9 cellular contexts compared by ENCODE assay signal in the genomic region with DNA sequence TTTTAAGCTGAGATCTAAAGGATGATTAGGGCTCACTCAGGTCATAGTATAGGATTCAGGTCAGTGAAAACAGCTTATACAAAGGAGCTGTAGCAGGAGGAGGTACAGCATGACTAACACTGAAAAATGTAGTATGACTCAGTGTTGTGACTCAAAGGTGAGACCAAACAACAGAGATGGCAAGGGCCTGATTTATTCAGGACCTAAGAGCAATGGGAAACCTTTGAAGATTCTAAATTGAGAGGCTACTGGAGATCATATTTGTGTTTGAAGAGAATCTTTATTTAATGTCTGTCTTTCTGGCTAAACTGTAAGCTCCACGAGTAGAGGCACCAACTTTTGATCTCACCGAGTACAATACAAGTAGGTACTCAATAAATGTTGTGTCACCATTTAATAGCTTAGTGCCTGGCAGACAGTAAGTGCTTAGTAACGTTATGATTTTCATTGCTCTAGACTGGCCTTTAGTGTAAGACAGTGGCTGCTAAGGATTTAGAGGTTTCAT. TPM values are rescaled to one million over a fixed set of nuclear protein-coding genes. Genes with fewer than 3 reads are reported as not detected.
A peak's percentile ranks its signal among the peaks of the same experiment; 100 is the strongest.
DNase-seq lines count a peak whose midpoint lies in the region; ATAC-seq, FAIRE-seq and TF ChIP-seq lines count a peak whose summit lies in the region.
"Had no signal": no experiment of that assay in that cellular context is flagged by ENCODE, and none has a peak within 500 bp of the region (broad histone marks: within the 10 kb centered on the region; RNA-seq: fewer than 3 reads in every experiment).

No MANE protein-coding gene starts in this region.

- DNase-seq in A549 (ENCODE audit: low read depth in 1 of 2, low spot score in 1 of 2), result peak; percentile 73 to 94
- peak; percentile 29 for DNase-seq in NCI-H2196 (lab: John Stamatoyannopoulos, UW; ENCODE audit: unreplicated experiment)
- peak; percentile 55 for DNase-seq in fibroblast of the aortic adventitia (ENCODE audit: low read depth)
- DNase-seq in NCI-H1048 (lab: John Stamatoyannopoulos, UW), result no peak
- no peak for DNase-seq in HUDEP-2 (lab: John Stamatoyannopoulos, UW; ENCODE audit: unreplicated experiment in 76 of 76)
- no peak for DNase-seq in NCI-H187 (lab: John Stamatoyannopoulos, UW)

- H3K4me3 ChIP-seq in A549 (no peak overlapping the region), fibroblast of the aortic adventitia (ENCODE audit: low read depth, low read length) (no peak overlapping the region)

- TF ChIP-seq RAD21 in A549 (conservative IDR thresholded peaks at IDR 0.05 in 1 of 2, IDR thresholded peaks at IDR 0.05 in 1 of 2), result peak in 1 of 2 experiments; percentile 7; a peak in 2 of 5 replicates

- H3K4me2 ChIP-seq in A549, result peak overlapping the region; percentile 90

- TF ChIP-seq POLR2A in A549 (IDR thresholded peaks at IDR 0.05; ENCODE audit: low read length), result no peak

- no peaks in the 10 kb centered on the region for H3K9me3 ChIP-seq in A549

- peaks cover 53% of the 10 kb centered on the region for H3K4me1 ChIP-seq in A549

- H3K27ac ChIP-seq in A549, result peak overlapping the region; percentile 76 to 85

- 0% methylated on average over 3 of the region's 3 CpGs for WGBS in A549 (ENCODE audit: missing lambda C conversion rate)

- POLR2A ChIA-PET in A549 (lab: Yijun Ruan, JAX), result interaction anchor here (0.5 to 0.7 kb wide), 3 partner anchors 11 to 1385 kb away, joined by 3 to 4 read pairs (median 3); no protein-coding TSS in a partner anchor

- TF ChIP-seq CTCF in A549 (IDR thresholded peaks at IDR 0.05), result no peak
- TF ChIP-seq CTCF in fibroblast of the aortic adventitia (IDR thresholded peaks at IDR 0.05; ENCODE audit: insufficient read depth, low read length), result no peak

- peak; percentile 77 to 89; a peak in 3 of 5 replicates for TF ChIP-seq EP300 in A549 (IDR thresholded peaks at IDR 0.05)

- CTCF ChIA-PET in A549 (lab: Yijun Ruan, JAX), result interaction anchor here (0.6 to 1.4 kb wide), 4 partner anchors 12 to 111 kb away, joined by 3 to 5 read pairs (median 4); no protein-coding TSS in a partner anchor

- peak; percentile 96 for FAIRE-seq in A549 (lab: Jason Lieb, UNC)
- FAIRE-seq: G401.6 had no signal

- ATAC-seq in A549 (peak; percentile 99 to 100), GM21381 (IDR thresholded peaks at IDR 0.05; ENCODE audit: unreplicated experiment) (peak; percentile 88), GM18519 (IDR thresholded peaks at IDR 0.05; ENCODE audit: low FRiP score, unreplicated experiment) (no peak)

TF ChIP-seq in A549, 52 proteins besides CTCF, POLR2A, EP300 and RAD21 (continues in another document):
- TF ChIP-seq CBX2 (IDR thresholded peaks at IDR 0.05; ENCODE audit: borderline replicate concordance, low read depth), result no peak
- no peak for TF ChIP-seq CBX8 (IDR thresholded peaks at IDR 0.05)
- TF ChIP-seq JUNB (IDR thresholded peaks at IDR 0.05), result peak; percentile 99
- TF ChIP-seq PHF8 (IDR thresholded peaks at IDR 0.05; ENCODE audit: borderline replicate concordance, low read depth), result no peak
- no peak for TF ChIP-seq SREBF2 (IDR thresholded peaks at IDR 0.05)
- TF ChIP-seq BHLHE40 (IDR thresholded peaks at IDR 0.05; ENCODE audit: low read depth, low read length), result no peak
- no peak for TF ChIP-seq NFE2L2 (conservative IDR thresholded peaks at IDR 0.05; ENCODE audit: low read length)
- TF ChIP-seq FOXS1 (CRISPR knock-in tag; IDR thresholded peaks at IDR 0.05), result no peak
- no peak for TF ChIP-seq TFCP2L1 (CRISPR knock-in tag; IDR thresholded peaks at IDR 0.05)
- no peak for TF ChIP-seq NR3C1 (IDR thresholded peaks at IDR 0.05)
- TF ChIP-seq FOSL2 (IDR thresholded peaks at IDR 0.05), result peak; percentile 97
- TF ChIP-seq FOSL2 (CRISPR knock-in tag; IDR thresholded peaks at IDR 0.05), result peak; percentile 97
- TF ChIP-seq, protein P1, sequence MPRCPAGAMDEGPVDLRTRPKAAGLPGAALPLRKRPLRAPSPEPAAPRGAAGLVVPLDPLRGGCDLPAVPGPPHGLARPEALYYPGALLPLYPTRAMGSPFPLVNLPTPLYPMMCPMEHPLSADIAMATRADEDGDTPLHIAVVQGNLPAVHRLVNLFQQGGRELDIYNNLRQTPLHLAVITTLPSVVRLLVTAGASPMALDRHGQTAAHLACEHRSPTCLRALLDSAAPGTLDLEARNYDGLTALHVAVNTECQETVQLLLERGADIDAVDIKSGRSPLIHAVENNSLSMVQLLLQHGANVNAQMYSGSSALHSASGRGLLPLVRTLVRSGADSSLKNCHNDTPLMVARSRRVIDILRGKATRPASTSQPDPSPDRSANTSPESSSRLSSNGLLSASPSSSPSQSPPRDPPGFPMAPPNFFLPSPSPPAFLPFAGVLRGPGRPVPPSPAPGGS (IDR thresholded peaks at IDR 0.05), result peak; percentile 87
- no peak for TF ChIP-seq CHD2 (IDR thresholded peaks at IDR 0.05; ENCODE audit: low read length, partially characterized antibody)
- TF ChIP-seq MAZ (IDR thresholded peaks at IDR 0.05; ENCODE audit: borderline replicate concordance, low read depth, low read length), result no peak
- TF ChIP-seq GATA3 (IDR thresholded peaks at IDR 0.05; ENCODE audit: borderline replicate concordance), result peak; percentile 96
- TF ChIP-seq MAFK (IDR thresholded peaks at IDR 0.05; ENCODE audit: partially characterized antibody), result peak; percentile 84
- TF ChIP-seq POLR2AphosphoS2 (conservative IDR thresholded peaks at IDR 0.05; ENCODE audit: low read length), result no peak
- TF ChIP-seq, protein P2, sequence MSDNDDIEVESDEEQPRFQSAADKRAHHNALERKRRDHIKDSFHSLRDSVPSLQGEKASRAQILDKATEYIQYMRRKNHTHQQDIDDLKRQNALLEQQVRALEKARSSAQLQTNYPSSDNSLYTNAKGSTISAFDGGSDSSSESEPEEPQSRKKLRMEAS (IDR thresholded peaks at IDR 0.05), result peak; percentile 59
- no peak for TF ChIP-seq CHD4 (IDR thresholded peaks at IDR 0.05; ENCODE audit: borderline replicate concordance)
- peak; percentile 89 to 93 for TF ChIP-seq JUN (IDR thresholded peaks at IDR 0.05)
- TF ChIP-seq ZSCAN20 (CRISPR knock-in tag; IDR thresholded peaks at IDR 0.05), result no peak
- no peak for TF ChIP-seq HOXA7 (CRISPR knock-in tag; IDR thresholded peaks at IDR 0.05)
- TF ChIP-seq, protein P3, sequence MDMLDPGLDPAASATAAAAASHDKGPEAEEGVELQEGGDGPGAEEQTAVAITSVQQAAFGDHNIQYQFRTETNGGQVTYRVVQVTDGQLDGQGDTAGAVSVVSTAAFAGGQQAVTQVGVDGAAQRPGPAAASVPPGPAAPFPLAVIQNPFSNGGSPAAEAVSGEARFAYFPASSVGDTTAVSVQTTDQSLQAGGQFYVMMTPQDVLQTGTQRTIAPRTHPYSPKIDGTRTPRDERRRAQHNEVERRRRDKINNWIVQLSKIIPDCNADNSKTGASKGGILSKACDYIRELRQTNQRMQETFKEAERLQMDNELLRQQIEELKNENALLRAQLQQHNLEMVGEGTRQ (IDR thresholded peaks at IDR 0.05), result no peak
- TF ChIP-seq NPAS2 (CRISPR knock-in tag; IDR thresholded peaks at IDR 0.05; ENCODE audit: borderline replicate concordance), result no peak
- peak in 1 of 2 experiments; percentile 36; a peak in 1 of 4 replicates for TF ChIP-seq CEBPB (IDR thresholded peaks at IDR 0.05)
- TF ChIP-seq RARB (CRISPR knock-in tag; IDR thresholded peaks at IDR 0.05), result no peak
- TF ChIP-seq ZFP36 (IDR thresholded peaks at IDR 0.05; ENCODE audit: borderline replicate concordance, partially characterized antibody), result no peak
- no peak for TF ChIP-seq EHMT2 (IDR thresholded peaks at IDR 0.05; ENCODE audit: low read depth)
- TF ChIP-seq, protein P4, sequence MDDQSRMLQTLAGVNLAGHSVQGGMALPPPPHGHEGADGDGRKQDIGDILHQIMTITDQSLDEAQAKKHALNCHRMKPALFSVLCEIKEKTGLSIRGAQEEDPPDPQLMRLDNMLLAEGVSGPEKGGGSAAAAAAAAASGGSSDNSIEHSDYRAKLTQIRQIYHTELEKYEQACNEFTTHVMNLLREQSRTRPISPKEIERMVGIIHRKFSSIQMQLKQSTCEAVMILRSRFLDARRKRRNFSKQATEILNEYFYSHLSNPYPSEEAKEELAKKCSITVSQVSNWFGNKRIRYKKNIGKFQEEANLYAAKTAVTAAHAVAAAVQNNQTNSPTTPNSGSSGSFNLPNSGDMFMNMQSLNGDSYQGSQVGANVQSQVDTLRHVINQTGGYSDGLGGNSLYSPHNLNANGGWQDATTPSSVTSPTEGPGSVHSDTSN (IDR thresholded peaks at IDR 0.05), result no peak
- TF ChIP-seq, protein P5, sequence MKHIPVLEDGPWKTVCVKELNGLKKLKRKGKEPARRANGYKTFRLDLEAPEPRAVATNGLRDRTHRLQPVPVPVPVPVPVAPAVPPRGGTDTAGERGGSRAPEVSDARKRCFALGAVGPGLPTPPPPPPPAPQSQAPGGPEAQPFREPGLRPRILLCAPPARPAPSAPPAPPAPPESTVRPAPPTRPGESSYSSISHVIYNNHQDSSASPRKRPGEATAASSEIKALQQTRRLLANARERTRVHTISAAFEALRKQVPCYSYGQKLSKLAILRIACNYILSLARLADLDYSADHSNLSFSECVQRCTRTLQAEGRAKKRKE (CRISPR knock-in tag; IDR thresholded peaks at IDR 0.05; ENCODE audit: low read depth), result no peak
- no peak for TF ChIP-seq RFX5 (IDR thresholded peaks at IDR 0.05)
- TF ChIP-seq HEYL (CRISPR knock-in tag; IDR thresholded peaks at IDR 0.05), result no peak
- TF ChIP-seq, protein P6, sequence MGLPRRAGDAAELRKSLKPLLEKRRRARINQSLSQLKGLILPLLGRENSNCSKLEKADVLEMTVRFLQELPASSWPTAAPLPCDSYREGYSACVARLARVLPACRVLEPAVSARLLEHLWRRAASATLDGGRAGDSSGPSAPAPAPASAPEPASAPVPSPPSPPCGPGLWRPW (IDR thresholded peaks at IDR 0.05), result no peak
- no peak for TF ChIP-seq FOSB (CRISPR knock-in tag; IDR thresholded peaks at IDR 0.05)
- TF ChIP-seq TP53 (CRISPR knock-in tag; IDR thresholded peaks at IDR 0.05), result no peak
- no peak for TF ChIP-seq ESRRA (IDR thresholded peaks at IDR 0.05; ENCODE audit: borderline replicate concordance, low read length)
- no peak for TF ChIP-seq HOXB13 (CRISPR knock-in tag; IDR thresholded peaks at IDR 0.05; ENCODE audit: low read depth)
- TF ChIP-seq HOXB5 (CRISPR knock-in tag; IDR thresholded peaks at IDR 0.05), result no peak
- peak; percentile 29; the same call in 2 of the 3 replicates for TF ChIP-seq SMC3 (IDR thresholded peaks at IDR 0.05)

RNA-seq across cellular contexts. Expression of a gene that starts 43.5 kb away (rescaled TPM):
- polyA plus RNA-seq in A549 (2011; rRNA removed), result 7.2 and 8.8 TPM in 2 replicates
- 0.75 and 0.78 TPM in 2 replicates for polyA plus RNA-seq in A549 (2012; cell fraction: cytosol; rRNA removed)
- 0.56 and 0.98 TPM in 2 replicates for polyA plus RNA-seq in A549 (2012; cell fraction: nucleus; rRNA removed)
- 2.8 to 3.8 TPM (median 3.5 TPM) in 3 replicates for polyA plus RNA-seq in A549 (2017; fragmentation: RNase III; extraction: RNeasy Plus Mini Kit Qiagen cat#74134 plus additional on column Dnase treatment)
- polyA minus RNA-seq in A549 (2011; rRNA and poly(A)+ RNA removed), result 6.2 and 6.8 TPM in 2 replicates
- 0.16 and 3.7 TPM in 2 replicates for total RNA-seq in fibroblast of the aortic adventitia (ENCODE audit: low replicate concordance)

Comparison
In these comparisons a context has a peak if more than half of its experiments do, and no peak if none do; other contexts are left out.
1. DNase-seq: peak in A549 (2 of 2), NCI-H2196 (single experiment) and fibroblast of the aortic adventitia (single experiment); none in NCI-H1048 (single experiment), HUDEP-2 (0 of 76) and NCI-H187 (0 of 2).